ENCODE assay signal across 10 cellular contexts in the genomic region with DNA sequence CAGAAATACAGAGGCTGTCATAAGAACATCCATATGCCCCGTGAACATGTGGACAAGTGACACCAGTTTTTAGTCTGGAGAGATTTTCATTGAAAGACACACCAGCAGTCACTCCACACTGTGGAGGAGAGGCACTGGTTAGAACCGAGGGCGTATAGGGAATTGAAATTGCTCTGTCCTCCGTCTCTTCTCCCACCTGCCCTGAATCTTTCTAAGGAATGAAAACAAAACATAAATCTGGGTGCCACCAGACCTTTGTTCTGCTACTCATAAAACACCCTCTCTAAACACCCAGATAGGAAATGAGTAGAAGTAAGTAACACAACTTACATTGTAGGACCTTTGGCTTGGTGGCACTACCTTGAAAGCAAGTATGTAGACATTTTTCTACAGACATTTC. TPM values are rescaled to one million over a fixed set of nuclear protein-coding genes. Genes with fewer than 3 reads are reported as not detected.
DNase-seq lines count a peak whose midpoint lies in the region; ATAC-seq and TF ChIP-seq lines count a peak whose summit lies in the region.
"Had no signal": no experiment of that assay in that cellular context is flagged by ENCODE, and none has a peak within 500 bp of the region (broad histone marks: within the 10 kb centered on the region; RNA-seq: fewer than 3 reads in every experiment).

No MANE protein-coding gene starts in this region.

- DNase-seq in NCI-H345 treated with DMSO at 0.1 percent for 48 hours (lab: John Stamatoyannopoulos, UW; ENCODE audit: unreplicated experiment) (peak; percentile 8), NCI-H345 (lab: John Stamatoyannopoulos, UW) (no peak), nephron progenitor cell (no peak), aorta (no peak), erythroblast (lab: John Stamatoyannopoulos, UW) (no peak), left lung (no peak)
- DNase-seq: left ventricle myocardium superior, thyroid gland had no signal

- H3K4me3 ChIP-seq in aorta (ENCODE audit: low read length in 2 of 2) (no peak overlapping the region), left lung (no peak overlapping the region)

- H3K9me3 ChIP-seq in aorta (ENCODE audit: control insufficient read depth, low read length) (no peaks in the 10 kb centered on the region), left lung (no peaks in the 10 kb centered on the region)
- H3K9me3 ChIP-seq: thyroid gland had no signal

- H3K27me3 ChIP-seq in aorta (ENCODE audit: control insufficient read depth in 1 of 2, insufficient read depth in 2 of 2, low read length in 1 of 2), result no peaks in the 10 kb centered on the region
- H3K27me3 ChIP-seq in left lung, result peaks cover 21 to 95% of the 10 kb centered on the region in 2 donors
- H3K27me3 ChIP-seq: thyroid gland had no signal

- H3K4me1 Mint-ChIP-seq in IgD-negative memory B cell (peaks cover 6 to 14% (median 11%) of the 10 kb centered on the region in 3 donors), brain (peaks cover 33% of the 10 kb centered on the region), nephron progenitor cell (peaks cover 36% of the 10 kb centered on the region)

- H3K27ac ChIP-seq in aorta (ENCODE audit: low read depth in 1 of 2, low read length in 2 of 2) (no peak overlapping the region), left lung (no peak overlapping the region)

- WGBS in aorta, 2 donors, result 38 to 40% methylated on average over 4 of the region's 4 CpGs

- H3K36me3 Mint-ChIP-seq in IgD-negative memory B cell (peaks cover 2% of the 10 kb centered on the region), brain (no peaks in the 10 kb centered on the region), nephron progenitor cell (ENCODE audit: low read depth) (no peaks in the 10 kb centered on the region)

- no peak for ATAC-seq in aorta (ENCODE audit: low FRiP score)
- no peak for ATAC-seq in left lung

- peaks cover 0 to 3% (median 2%) of the 10 kb centered on the region in 3 donors for H3K9me3 Mint-ChIP-seq in IgD-negative memory B cell
- peaks cover 0 to 2% (median 0%) of the 10 kb centered on the region in 5 experiments for H3K9me3 Mint-ChIP-seq in brain
- H3K9me3 Mint-ChIP-seq in nephron progenitor cell, result no peaks in the 10 kb centered on the region

- intact Hi-C loops in aorta (cut with DNase I), result no loop called here
- intact Hi-C loops in left lung (cut with DNase I), result no loop called here

- H3K36me3 ChIP-seq in aorta (ENCODE audit: control insufficient read depth in 1 of 2, insufficient read depth in 2 of 2, low read length in 1 of 2) (no peaks in the 10 kb centered on the region), left lung (no peaks in the 10 kb centered on the region)
- H3K36me3 ChIP-seq: thyroid gland had no signal

- no peak for TF ChIP-seq CTCF in brain (conservative IDR thresholded peaks at IDR 0.05)
- no peak for TF ChIP-seq CTCF in nephron progenitor cell (IDR thresholded peaks at IDR 0.05)
- TF ChIP-seq CTCF in left lung (IDR thresholded peaks at IDR 0.05), result no peak

- H3K27ac Mint-ChIP-seq in IgD-negative memory B cell (no peak overlapping the region), brain (peak overlapping the region in 1 of 5 experiments; percentile 45), nephron progenitor cell (no peak overlapping the region)

- H3K4me3 Mint-ChIP-seq in IgD-negative memory B cell, result peak overlapping the region; percentile 70 to 93 (median 76)
- peak overlapping the region; percentile 84 to 91 (median 86) for H3K4me3 Mint-ChIP-seq in brain
- peak overlapping the region; percentile 81 for H3K4me3 Mint-ChIP-seq in nephron progenitor cell

- H3K27me3 Mint-ChIP-seq in IgD-negative memory B cell, result peaks cover 57% of the 10 kb centered on the region
- peaks cover 44% of the 10 kb centered on the region for H3K27me3 Mint-ChIP-seq in brain
- peaks cover 84% of the 10 kb centered on the region for H3K27me3 Mint-ChIP-seq in nephron progenitor cell (ENCODE audit: low read depth, poor library complexity)

- H3K4me1 ChIP-seq in aorta (ENCODE audit: control insufficient read depth in 1 of 2, insufficient read depth in 2 of 2, low read length in 2 of 2), result peaks cover 0 to 3% of the 10 kb centered on the region in 2 donors
- H3K4me1 ChIP-seq in left lung, result peaks cover 6 to 24% of the 10 kb centered on the region in 2 donors

- TF ChIP-seq POLR2A in erythroblast (IDR thresholded peaks at IDR 0.05; ENCODE audit: low read length), result no peak

RNA-seq across cellular contexts. Expression of a gene that starts 37.1 kb away (rescaled TPM):
- polyA plus RNA-seq in IgD-negative memory B cell (0.69 TPM), brain (ENCODE audit: insufficient read depth, low read depth, low replicate concordance) (8.6 TPM), aorta (1 to 10 TPM in 1 of 2 donors, under 1 TPM in 1; 0.03 to 2.3 TPM)
- total RNA-seq in aorta (10 to 100 TPM; 10.4 to 20.5 TPM), left lung (10 to 100 TPM; 30.4 to 46.7 TPM)
